In genomic region chr19:14943601-14944000, GRCh38 we compare ENCODE assay signal across 22 cellular contexts. TPM values are rescaled to one million over a fixed set of nuclear protein-coding genes. Genes with fewer than 3 reads are reported as not detected.
DNase-seq lines count a peak whose midpoint lies in the region; ATAC-seq and TF ChIP-seq lines count a peak whose summit lies in the region.
"Had no signal": no experiment of that assay in that cellular context is flagged by ENCODE, and none has a peak within 500 bp of the region (broad histone marks: within the 10 kb centered on the region; RNA-seq: fewer than 3 reads in every experiment).

No MANE protein-coding gene starts in this region.

- H3K4me1 ChIP-seq in ACC112 (ENCODE audit: control insufficient read depth, insufficient read depth, low read length, unreplicated experiment), result peaks cover 3% of the 10 kb centered on the region
- H3K4me1 ChIP-seq in lower lobe of right lung, result no peaks in the 10 kb centered on the region
- H3K4me1 ChIP-seq: ascending aorta, colonic mucosa had no signal

- no peaks in the 10 kb centered on the region for H3K36me3 ChIP-seq in ACC112 (ENCODE audit: insufficient read depth, low read length)
- no peaks in the 10 kb centered on the region for H3K36me3 ChIP-seq in lower lobe of right lung
- H3K36me3 ChIP-seq: ascending aorta, colonic mucosa had no signal

- H3K4me3 Mint-ChIP-seq in osteocyte (ENCODE audit: unreplicated experiment), result no peak overlapping the region
- H3K4me3 Mint-ChIP-seq: T-cell, type B pancreatic cell had no signal

- H3K27ac ChIP-seq in ACC112 (ENCODE audit: low read depth, low read length) (peak overlapping the region; percentile 66), lower lobe of right lung (no peak overlapping the region)
- H3K27ac ChIP-seq: ascending aorta, colonic mucosa had no signal

- H3K4me3 ChIP-seq in ACC112 (ENCODE audit: low read depth, low read length), result no peak overlapping the region
- H3K4me3 ChIP-seq in fibroblast of pulmonary artery (replicated peaks; ENCODE audit: low read depth, low read length), result no peak overlapping the region
- H3K4me3 ChIP-seq in lower lobe of right lung, result no peak overlapping the region
- H3K4me3 ChIP-seq: ascending aorta, colonic mucosa had no signal

- DNase-seq in GM20000 (ENCODE audit: low spot score), result peak; percentile 54
- peak; percentile 73 for DNase-seq in OCI-M1 (lab: John Stamatoyannopoulos, UW)
- peak; percentile 51 for DNase-seq in fibroblast of pulmonary artery (ENCODE audit: low read depth)
- no peak for DNase-seq in middle frontal gyrus (ENCODE audit: extremely low spot score, low spot score)
- no peak for DNase-seq in lower lobe of right lung
- no peak for DNase-seq in osteocyte (ENCODE audit: extremely low spot score, unreplicated experiment)
- DNase-seq: activated gamma-delta T cell; colonic mucosa; COR-L47; GDM1; midbrain; NCI-H1694 treated with DMSO at 0.1 percent for 48 hours; NCI-H526 treated with DMSO at 0.1 percent for 48 hours; nucleus accumbens; stimulated activated CD4-positive, alpha-beta T cell treated with anti-CD3 and anti-CD28 coated beads, Interleukin-4, amount 100 ng/mL, for 4 hours; T-cell had no signal

- no peaks in the 10 kb centered on the region for H3K27me3 Mint-ChIP-seq in osteocyte (ENCODE audit: unreplicated experiment)
- H3K27me3 Mint-ChIP-seq: type B pancreatic cell had no signal

- H3K4me1 Mint-ChIP-seq in osteocyte (ENCODE audit: unreplicated experiment), result no peaks in the 10 kb centered on the region

- no peak for TF ChIP-seq CTCF in GM20000 (IDR thresholded peaks at IDR 0.05; ENCODE audit: extremely low read depth, missing control alignments)
- no peak for TF ChIP-seq CTCF in fibroblast of pulmonary artery (IDR thresholded peaks at IDR 0.05; ENCODE audit: low read length, missing control alignments)
- TF ChIP-seq CTCF in lower lobe of right lung (IDR thresholded peaks at IDR 0.05), result no peak
- no peak for TF ChIP-seq CTCF in osteocyte (IDR thresholded peaks at IDR 0.05)

- intact Hi-C loops in lower lobe of right lung (cut with DNase I), result no loop called here

- H2AFZ ChIP-seq in ACC112 (ENCODE audit: low read length, unreplicated experiment), result no peak overlapping the region

- peaks cover 8% of the 10 kb centered on the region for H3K9me3 Mint-ChIP-seq in osteocyte (ENCODE audit: unreplicated experiment)
- H3K9me3 Mint-ChIP-seq: T-cell had no signal

- no peaks in the 10 kb centered on the region for H3K36me3 Mint-ChIP-seq in osteocyte (ENCODE audit: unreplicated experiment)
- H3K36me3 Mint-ChIP-seq: T-cell, type B pancreatic cell had no signal

- no peaks in the 10 kb centered on the region for H3K9me3 ChIP-seq in lower lobe of right lung
- H3K9me3 ChIP-seq: ascending aorta, colonic mucosa had no signal

- no peaks in the 10 kb centered on the region for H3K79me2 ChIP-seq in ACC112 (ENCODE audit: control insufficient read depth, insufficient read depth, low read length, unreplicated experiment)

- H3K27me3 ChIP-seq in ACC112 (ENCODE audit: insufficient read depth, low read length), result no peaks in the 10 kb centered on the region; the same call in 1 of the 2 replicates
- peaks cover 5% of the 10 kb centered on the region for H3K27me3 ChIP-seq in lower lobe of right lung (ENCODE audit: low read depth)
- H3K27me3 ChIP-seq: ascending aorta, colonic mucosa had no signal

- no peak for ATAC-seq in GM21381 (IDR thresholded peaks at IDR 0.05; ENCODE audit: unreplicated experiment)
- no peak for ATAC-seq in lower lobe of right lung
- ATAC-seq: T-cell had no signal

- no peak overlapping the region for H3K27ac Mint-ChIP-seq in osteocyte (ENCODE audit: unreplicated experiment)
- H3K27ac Mint-ChIP-seq: T-cell, type B pancreatic cell had no signal

RNA-seq across cellular contexts. Expression of gene OR7C2, which starts 2.3 kb away (rescaled TPM):
- not detected for total RNA-seq in lower lobe of right lung
- total RNA-seq in osteocyte, result not detected in 2 replicates
- total RNA-seq: A673, ascending aorta, colonic mucosa, glomerular endothelial cell, T-cell had no signal

RNA-seq across cellular contexts. Expression of gene SLC1A6, which starts 36.1 kb away (rescaled TPM):
- total RNA-seq in lower lobe of right lung (not detected), osteocyte (not detected in 2 replicates)
- total RNA-seq: ascending aorta, colonic mucosa, glomerular endothelial cell, T-cell had no signal

RNA-seq across cellular contexts. Expression of gene OR7A17, which starts 57.7 kb away (rescaled TPM):
- total RNA-seq in lower lobe of right lung (not detected), osteocyte (not detected in 2 replicates)
- total RNA-seq: A673, ascending aorta, colonic mucosa, glomerular endothelial cell, T-cell had no signal

Comparison
In these comparisons a context has a peak if more than half of its experiments do, and no peak if none do; other contexts are left out.
1. DNase-seq: peak in GM20000 (single experiment), OCI-M1 (single experiment) and fibroblast of pulmonary artery (single experiment); none in middle frontal gyrus (single experiment), lower lobe of right lung (single experiment) and osteocyte (single experiment).